Comparison of ENCODE assay signal across 9 cellular contexts in genomic region chr16:2539838-2540458, GRCh38. TPM values are rescaled to one million over a fixed set of nuclear protein-coding genes. Genes with fewer than 3 reads are reported as not detected.
A peak's percentile ranks its signal among the peaks of the same experiment; 100 is the strongest.
DNase-seq lines count a peak whose midpoint lies in the region; ATAC-seq and TF ChIP-seq lines count a peak whose summit lies in the region.
"Not testable (repeated sequence)": the region's sequence is repeated elsewhere in the genome, so short reads cannot be mapped to it uniquely, and the experiment has no call there.
"Had no signal": no experiment of that assay in that cellular context is flagged by ENCODE, and none has a peak within 500 bp of the region (broad histone marks: within the 10 kb centered on the region; RNA-seq: fewer than 3 reads in every experiment).

No MANE protein-coding gene starts in this region.

- POLR2A ChIA-PET in activated CD4-positive, alpha-beta T cell treated with anti-CD3 and anti-CD28 coated beads for 36 hours (lab: Charles Lee), result not testable (repeated sequence)

- DNase-seq in ELR (ENCODE audit: low read depth) (peak; percentile 40), erythroblast (lab: John Stamatoyannopoulos, UW) (peak; percentile 45 to 46), right lobe of liver (peak; percentile 50 to 55 (median 52)), psoas muscle (peak; percentile 31 to 69)
- not testable (repeated sequence) for DNase-seq in MM.1S; adipocyte (ENCODE audit: low read depth)
- DNase-seq in activated CD4-positive, alpha-beta T cell treated with anti-CD3 and anti-CD28 coated beads for 36 hours, result peak; percentile 59

- CTCF ChIA-PET in activated CD4-positive, alpha-beta T cell treated with anti-CD3 and anti-CD28 coated beads for 36 hours (lab: Charles Lee), result not testable (repeated sequence)

- H3K27ac Mint-ChIP-seq in activated CD4-positive, alpha-beta T cell treated with anti-CD3 and anti-CD28 coated beads for 36 hours, result not testable (repeated sequence)

- H3K4me3 ChIP-seq in MM.1S (ENCODE audit: low read length); right lobe of liver; psoas muscle: not testable (repeated sequence)
- peak overlapping the region; percentile 77 for H3K4me3 ChIP-seq in adipocyte (ENCODE audit: low read length)

- not testable (repeated sequence) for H3K27ac ChIP-seq in MM.1S (ENCODE audit: low read length); right lobe of liver
- H3K27ac ChIP-seq in psoas muscle, result peak overlapping the region; percentile 36

- not testable (repeated sequence) for H3K27me3 Mint-ChIP-seq in activated CD4-positive, alpha-beta T cell treated with anti-CD3 and anti-CD28 coated beads for 36 hours

- not testable (repeated sequence) for TF ChIP-seq POLR2A in erythroblast (IDR thresholded peaks at IDR 0.05; ENCODE audit: low read length); right lobe of liver (IDR thresholded peaks at IDR 0.05)

- H3K9me3 ChIP-seq in MM.1S (replicated peaks; ENCODE audit: insufficient read depth, low read length); adipocyte (ENCODE audit: control insufficient read depth, low read length); right lobe of liver; psoas muscle: not testable (repeated sequence)

- intact Hi-C loops in activated CD4-positive, alpha-beta T cell treated with anti-CD3 and anti-CD28 coated beads for 36 hours (cut with DNase I, micrococcal nuclease), result loop anchor here in 1 of 2 experiments (5.0 kb wide), 2 partner anchors 928 to 1953 kb away; partner anchors contain the start of genes CRAMP1 and IFT140
- intact Hi-C loops in right lobe of liver (cut with DNase I), result not testable (repeated sequence)
- intact Hi-C loops in psoas muscle (cut with DNase I), result loop anchor here in 1 of 2 donors (10.0 kb wide), 1 partner anchor 55 kb away; no protein-coding TSS in a partner anchor

- not testable (repeated sequence) for H3K4me2 ChIP-seq in MM.1S (ENCODE audit: low read depth, low read length)

- H3K4me3 Mint-ChIP-seq in activated CD4-positive, alpha-beta T cell treated with anti-CD3 and anti-CD28 coated beads for 36 hours, result peak overlapping the region; percentile 80

- not testable (repeated sequence) for H3K36me3 ChIP-seq in MM.1S (replicated peaks; ENCODE audit: insufficient read depth, low read length); adipocyte (ENCODE audit: control insufficient read depth, insufficient read depth, low read length, severe bottlenecking); right lobe of liver; psoas muscle (ENCODE audit: insufficient read depth in 1 of 2, low read depth in 1 of 2)

- H3K27me3 ChIP-seq in MM.1S (replicated peaks; ENCODE audit: insufficient read depth, low read length); adipocyte (replicated peaks; ENCODE audit: control insufficient read depth, insufficient read depth, low read length); right lobe of liver; psoas muscle (ENCODE audit: insufficient read depth in 3 of 3, low read length in 2 of 3): not testable (repeated sequence)

- not testable (repeated sequence) for H3K9me2 ChIP-seq in MM.1S (replicated peaks; ENCODE audit: insufficient read depth, low read length)

- H3K4me1 Mint-ChIP-seq in activated CD4-positive, alpha-beta T cell treated with anti-CD3 and anti-CD28 coated beads for 36 hours, result peaks cover 35% of the 10 kb centered on the region

- H3K36me3 Mint-ChIP-seq in activated CD4-positive, alpha-beta T cell treated with anti-CD3 and anti-CD28 coated beads for 36 hours (ENCODE audit: low read depth), result not testable (repeated sequence)

- 20% methylated on average over 12 of the region's 15 CpGs for WGBS in right lobe of liver (ENCODE audit: insufficient coverage, low coverage, low lambda C conversion rate, missing lambda C conversion rate)
- 42 to 52% (median 48%) methylated on average over 15 of the region's 15 CpGs for WGBS in psoas muscle, 3 donors

- TF ChIP-seq CTCF in MM.1S (IDR thresholded peaks at IDR 0.05; ENCODE audit: low read length), result peak; percentile 6; the same call in 1 of the 2 replicates
- TF ChIP-seq CTCF in right lobe of liver (IDR thresholded peaks at IDR 0.05), result peak; percentile 19 to 53 (median 47)
- TF ChIP-seq CTCF in psoas muscle (IDR thresholded peaks at IDR 0.05), result peak; percentile 54

- H3K9me3 Mint-ChIP-seq in activated CD4-positive, alpha-beta T cell treated with anti-CD3 and anti-CD28 coated beads for 36 hours (ENCODE audit: low read depth), result not testable (repeated sequence)

- H3K79me2 ChIP-seq in MM.1S (ENCODE audit: low read length), result peaks cover 49% of the 10 kb centered on the region

- H3K4me1 ChIP-seq in MM.1S (ENCODE audit: low read length), result not testable (repeated sequence)
- H3K4me1 ChIP-seq in adipocyte (ENCODE audit: control insufficient read depth, insufficient read depth, low read length) (peaks cover 25% of the 10 kb centered on the region), right lobe of liver (peaks cover 0 to 32% (median 17%) of the 10 kb centered on the region in 4 donors), psoas muscle (peaks cover 35% of the 10 kb centered on the region)

- not testable (repeated sequence) for H2AFZ ChIP-seq in MM.1S (ENCODE audit: low read length)

- not testable (repeated sequence) for H3F3A ChIP-seq in MM.1S (ENCODE audit: insufficient read depth, low read length)

- peak; percentile 11 for ATAC-seq in activated CD4-positive, alpha-beta T cell treated with anti-CD3 and anti-CD28 coated beads for 36 hours
- ATAC-seq in right lobe of liver (peak in 1 of 4 donors; percentile 3), psoas muscle (peak in 1 of 4 donors; percentile 28)

- H3K9ac ChIP-seq in MM.1S (ENCODE audit: low read length), result not testable (repeated sequence)
- H3K9ac ChIP-seq in adipocyte (ENCODE audit: low read length), result peak overlapping the region; percentile 10

- not testable (repeated sequence) for H4K20me1 ChIP-seq in MM.1S (ENCODE audit: insufficient read depth, low read length)

RNA-seq across cellular contexts. Expression of gene PDPK1, which starts 2.1 kb away (rescaled TPM):
- total RNA-seq in activated CD4-positive, alpha-beta T cell treated with anti-CD3 and anti-CD28 coated beads for 36 hours, result 10 to 100 TPM; 30.4 to 34.5 TPM
- 10 to 100 TPM; 20.7 to 28.3 (median 24.5) TPM for total RNA-seq in right lobe of liver
- total RNA-seq in psoas muscle, result 10 to 100 TPM; 29.7 to 44.5 (median 36.6) TPM
- polyA plus RNA-seq in psoas muscle, result 10 to 100 TPM; 12.9 to 32.6 (median 14.3) TPM

RNA-seq across cellular contexts. Expression of gene CEMP1, which starts 8.7 kb away (rescaled TPM):
- not detected for total RNA-seq in activated CD4-positive, alpha-beta T cell treated with anti-CD3 and anti-CD28 coated beads for 36 hours
- under 1 TPM in 2 of 6 experiments, not detected in 4; 0.22 to 0.29 TPM for total RNA-seq in right lobe of liver
- under 1 TPM in 1 of 4 donors, not detected in 3; 0.22 TPM for total RNA-seq in psoas muscle
- under 1 TPM; 0.16 to 0.32 (median 0.17) TPM for polyA plus RNA-seq in psoas muscle
- total RNA-seq: renal cortical epithelial cell had no signal
- polyA plus RNA-seq: keratinocyte had no signal

RNA-seq across cellular contexts. Expression of gene AMDHD2, which starts 19.8 kb away (rescaled TPM):
- total RNA-seq in activated CD4-positive, alpha-beta T cell treated with anti-CD3 and anti-CD28 coated beads for 36 hours, result 10 to 100 TPM; 20.9 to 31.6 TPM
- total RNA-seq in right lobe of liver, result 10 to 100 TPM; 12.3 to 24.9 (median 21.4) TPM
- total RNA-seq in psoas muscle, result 10 to 100 TPM in 1 of 4 donors, 1 to 10 TPM in 3; 5.7 to 12.4 (median 9.3) TPM
- polyA plus RNA-seq in psoas muscle, result 10 to 100 TPM in 2 of 3 donors, 1 to 10 TPM in 1; 5.4 to 12.6 (median 11.8) TPM

RNA-seq across cellular contexts. Expression of gene ATP6V0C, which starts 26.2 kb away (rescaled TPM):
- 100 to 1,000 TPM in 1 of 2 experiments, 10 to 100 TPM in 1; 91.7 to 130 TPM for total RNA-seq in activated CD4-positive, alpha-beta T cell treated with anti-CD3 and anti-CD28 coated beads for 36 hours
- total RNA-seq in right lobe of liver (100 to 1,000 TPM in 1 of 6 experiments, 10 to 100 TPM in 5; 71.5 to 100 (median 79.4) TPM), psoas muscle (100 to 1,000 TPM; 116 to 193 (median 182) TPM)
- 100 to 1,000 TPM; 165 to 241 (median 174) TPM for polyA plus RNA-seq in psoas muscle
